Comparison of ENCODE assay signal across 13 cellular contexts in genomic region chr13:40598599-40598998, GRCh38.
A peak's percentile ranks its signal among the peaks of the same experiment; 100 is the strongest.
DNase-seq lines count a peak whose midpoint lies in the region; ATAC-seq, FAIRE-seq and TF ChIP-seq lines count a peak whose summit lies in the region.
"Had no signal": no experiment of that assay in that cellular context is flagged by ENCODE, and none has a peak within 500 bp of the region (broad histone marks: within the 10 kb centered on the region; RNA-seq: fewer than 3 reads in every experiment).

No MANE protein-coding gene starts in this region.

- H3K9me3 Mint-ChIP-seq in CD4-positive, CD25-positive, alpha-beta regulatory T cell, result no peaks in the 10 kb centered on the region
- H3K9me3 Mint-ChIP-seq in activated naive CD8-positive, alpha-beta T cell treated with anti-CD3 and anti-CD28 coated beads for 36 hours, result no peaks in the 10 kb centered on the region
- H3K9me3 Mint-ChIP-seq in naive thymus-derived CD8-positive, alpha-beta T cell, result no peaks in the 10 kb centered on the region
- no peaks in the 10 kb centered on the region for H3K9me3 Mint-ChIP-seq in chondrocyte (ENCODE audit: low read depth)
- H3K9me3 Mint-ChIP-seq: IgD-negative memory B cell had no signal

- H3K4me3 ChIP-seq in CD4-positive, CD25-positive, alpha-beta regulatory T cell (ENCODE audit: low read depth, low read length), result peak overlapping the region; percentile 66

- peak overlapping the region; percentile 65 for H3K27ac ChIP-seq in CD4-positive, CD25-positive, alpha-beta regulatory T cell (ENCODE audit: insufficient read depth, low read length, poor library complexity, severe bottlenecking)

- no peak for TF ChIP-seq POLR2A in GM12892 (IDR thresholded peaks at IDR 0.05; ENCODE audit: low read depth, low read length)

- H3K4me3 Mint-ChIP-seq in CD4-positive, CD25-positive, alpha-beta regulatory T cell, result peak overlapping the region; percentile 62 to 80 (median 67)
- peak overlapping the region; percentile 37 for H3K4me3 Mint-ChIP-seq in activated naive CD8-positive, alpha-beta T cell treated with anti-CD3 and anti-CD28 coated beads for 36 hours
- peak overlapping the region in 8 of 10 donors; percentile 44 to 85 (median 70) for H3K4me3 Mint-ChIP-seq in naive thymus-derived CD8-positive, alpha-beta T cell
- no peak overlapping the region for H3K4me3 Mint-ChIP-seq in chondrocyte (ENCODE audit: unreplicated experiment)

- no peaks in the 10 kb centered on the region for H3K36me3 ChIP-seq in CD4-positive, CD25-positive, alpha-beta regulatory T cell (ENCODE audit: control insufficient read depth, insufficient read depth, low read length)

- peak; percentile 17 for FAIRE-seq in GM12892 (lab: Jason Lieb, UNC)

- H3K27me3 Mint-ChIP-seq in CD4-positive, CD25-positive, alpha-beta regulatory T cell, result no peaks in the 10 kb centered on the region
- no peaks in the 10 kb centered on the region for H3K27me3 Mint-ChIP-seq in activated naive CD8-positive, alpha-beta T cell treated with anti-CD3 and anti-CD28 coated beads for 36 hours
- no peaks in the 10 kb centered on the region for H3K27me3 Mint-ChIP-seq in naive thymus-derived CD8-positive, alpha-beta T cell
- no peaks in the 10 kb centered on the region for H3K27me3 Mint-ChIP-seq in chondrocyte (ENCODE audit: low read depth)
- H3K27me3 Mint-ChIP-seq: IgD-negative memory B cell had no signal

- peaks cover 96% of the 10 kb centered on the region for H3K4me1 ChIP-seq in CD4-positive, CD25-positive, alpha-beta regulatory T cell (ENCODE audit: control insufficient read depth, insufficient read depth, low read length, poor library complexity, severe bottlenecking)

- no peaks in the 10 kb centered on the region for H3K27me3 ChIP-seq in CD4-positive, CD25-positive, alpha-beta regulatory T cell (ENCODE audit: control insufficient read depth, insufficient read depth, low read length)

- no peak for ATAC-seq in CD4-positive, CD25-positive, alpha-beta regulatory T cell (ENCODE audit: low read depth in 2 of 2)
- no peak for ATAC-seq in naive thymus-derived CD8-positive, alpha-beta T cell

- no peak for DNase-seq in CD4-positive, CD25-positive, alpha-beta regulatory T cell
- DNase-seq in GM12892 (ENCODE audit: insufficient read length) (no peak), chondrocyte (ENCODE audit: low spot score) (no peak), AG08396 (ENCODE audit: low spot score) (no peak), GM10266 (ENCODE audit: extremely low spot score) (no peak)
- DNase-seq in activated naive CD8-positive, alpha-beta T cell treated with anti-CD3 and anti-CD28 coated beads for 36 hours, result no peak
- no peak for DNase-seq in naive thymus-derived CD8-positive, alpha-beta T cell
- DNase-seq in stimulated activated CD4-positive, alpha-beta T cell treated with anti-CD3 and anti-CD28 coated beads, Interleukin-4, amount 100 ng/mL, for 1 hour, result no peak
- DNase-seq: amniotic stem cell, foreskin fibroblast, NCI-H1105 treated with DMSO at 0.1 percent for 48 hours, substantia nigra had no signal

- no peaks in the 10 kb centered on the region for H3K36me3 Mint-ChIP-seq in CD4-positive, CD25-positive, alpha-beta regulatory T cell
- H3K36me3 Mint-ChIP-seq in activated naive CD8-positive, alpha-beta T cell treated with anti-CD3 and anti-CD28 coated beads for 36 hours, result peaks cover 28% of the 10 kb centered on the region
- H3K36me3 Mint-ChIP-seq in naive thymus-derived CD8-positive, alpha-beta T cell, result peaks cover 0 to 7% (median 0%) of the 10 kb centered on the region in 3 donors
- H3K36me3 Mint-ChIP-seq in chondrocyte (ENCODE audit: low read depth), result no peaks in the 10 kb centered on the region
- H3K36me3 Mint-ChIP-seq: IgD-negative memory B cell had no signal

- H3K4me1 Mint-ChIP-seq in CD4-positive, CD25-positive, alpha-beta regulatory T cell, result peaks cover 58 to 98% (median 86%) of the 10 kb centered on the region in 4 donors
- peaks cover 89% of the 10 kb centered on the region for H3K4me1 Mint-ChIP-seq in activated naive CD8-positive, alpha-beta T cell treated with anti-CD3 and anti-CD28 coated beads for 36 hours
- peaks cover 47 to 97% (median 93%) of the 10 kb centered on the region in 4 donors for H3K4me1 Mint-ChIP-seq in naive thymus-derived CD8-positive, alpha-beta T cell
- H3K4me1 Mint-ChIP-seq in chondrocyte (ENCODE audit: low read depth), result peaks cover 10% of the 10 kb centered on the region

- H3K9me3 ChIP-seq in CD4-positive, CD25-positive, alpha-beta regulatory T cell (ENCODE audit: control insufficient read depth in 2 of 2, low read length in 2 of 2), result no peaks in the 10 kb centered on the region

- TF ChIP-seq CTCF in chondrocyte (IDR thresholded peaks at IDR 0.05), result no peak
- no peak for TF ChIP-seq CTCF in GM10266 (IDR thresholded peaks at IDR 0.05; ENCODE audit: control insufficient read depth, insufficient read depth, low read depth, missing control alignments)

- H3K27ac Mint-ChIP-seq in CD4-positive, CD25-positive, alpha-beta regulatory T cell, result peak overlapping the region; percentile 61 to 90 (median 86)
- H3K27ac Mint-ChIP-seq in activated naive CD8-positive, alpha-beta T cell treated with anti-CD3 and anti-CD28 coated beads for 36 hours, result peak overlapping the region; percentile 87
- H3K27ac Mint-ChIP-seq in naive thymus-derived CD8-positive, alpha-beta T cell, result peak overlapping the region; percentile 77 to 94 (median 92)
- H3K27ac Mint-ChIP-seq in chondrocyte (ENCODE audit: unreplicated experiment), result no peak overlapping the region

- POLR2A ChIA-PET in naive thymus-derived CD8-positive, alpha-beta T cell (lab: Charles Lee), result interaction anchor here (0.6 to 2.1 kb wide), 2 partner anchors 10 to 22 kb away, joined by 4 to 5 read pairs; no protein-coding TSS in a partner anchor
